In the genomic region with DNA sequence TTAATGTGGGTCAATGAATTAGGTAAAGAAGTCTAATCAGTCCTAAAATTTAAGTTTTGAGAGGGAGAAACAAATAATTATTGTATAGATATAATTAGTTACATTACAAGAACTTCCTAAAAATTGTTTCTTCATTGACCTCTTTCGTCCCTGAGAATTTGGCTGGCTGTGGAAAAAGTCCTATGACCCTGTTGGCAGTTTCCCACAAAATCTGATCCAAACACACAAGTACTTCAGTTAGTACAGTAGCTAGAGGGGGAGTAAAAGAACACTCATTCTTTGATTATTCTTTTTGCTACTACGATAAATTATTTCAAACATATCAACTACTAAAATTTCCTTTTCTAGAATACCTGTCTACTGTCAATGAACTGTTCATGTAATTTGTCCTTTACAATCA, we compare ENCODE assay signal across 24 cellular contexts. TPM values are rescaled to one million over a fixed set of nuclear protein-coding genes. Genes with fewer than 3 reads are reported as not detected.
"Had no signal": no experiment of that assay in that cellular context is flagged by ENCODE, and none has a peak within 500 bp of the region (broad histone marks: within the 10 kb centered on the region; RNA-seq: fewer than 3 reads in every experiment).

No MANE protein-coding gene starts in this region.

- H3K36me3 ChIP-seq: colonic mucosa had no signal

- H3K27ac Mint-ChIP-seq: activated CD4-positive, alpha-beta T cell treated with anti-CD3 and anti-CD28 coated beads for 36 hours; activated CD4-positive, alpha-beta T cell treated with anti-CD3 and anti-CD28 coated beads, Interleukin-2, amount 10 ng/mL, durations not matched to agents 24 days and 14 days; activated CD8-positive, alpha-beta T cell treated with anti-CD3 and anti-CD28 coated beads for 36 hours; activated naive CD8-positive, alpha-beta T cell; activated T-helper 17 cell treated with anti-CD3 and anti-CD28 coated beads, Interleukin-2, amount 50 U/mL, for 72 hours had no signal

- ATAC-seq: activated CD4-positive, alpha-beta T cell treated with anti-CD3 and anti-CD28 coated beads for 36 hours; activated CD8-positive, alpha-beta T cell treated with anti-CD3 and anti-CD28 coated beads for 36 hours; activated T-cell treated with anti-CD3 and anti-CD28 coated beads, Interleukin-2, amount 50 U/mL, for 4 hours; activated T-helper 17 cell treated with anti-CD3 and anti-CD28 coated beads, Interleukin-2, amount 50 U/mL, for 72 hours; esophagus mucosa had no signal

- H3K4me3 Mint-ChIP-seq: activated CD4-positive, alpha-beta T cell treated with anti-CD3 and anti-CD28 coated beads for 36 hours; activated CD4-positive, alpha-beta T cell treated with anti-CD3 and anti-CD28 coated beads, Interleukin-2, amount 10 ng/mL, durations not matched to agents 24 days and 14 days; activated CD8-positive, alpha-beta T cell treated with anti-CD3 and anti-CD28 coated beads for 36 hours; activated naive CD8-positive, alpha-beta T cell; activated T-cell treated with anti-CD3 and anti-CD28 coated beads, Interleukin-2, amount 50 U/mL, for 4 hours; activated T-helper 17 cell treated with anti-CD3 and anti-CD28 coated beads, Interleukin-2, amount 50 U/mL, for 72 hours; central memory CD8-positive, alpha-beta T cell had no signal

- H3K27ac ChIP-seq: brain microvascular endothelial cell, colonic mucosa had no signal

- H3K27me3 ChIP-seq: brain microvascular endothelial cell, colonic mucosa had no signal

- H3K9me3 Mint-ChIP-seq: activated CD4-positive, alpha-beta T cell treated with anti-CD3 and anti-CD28 coated beads, Interleukin-2, amount 10 ng/mL, durations not matched to agents 24 days and 14 days; activated T-cell treated with anti-CD3 and anti-CD28 coated beads, Interleukin-2, amount 50 U/mL, for 4 hours; activated T-helper 17 cell treated with anti-CD3 and anti-CD28 coated beads, Interleukin-2, amount 50 U/mL, for 72 hours had no signal

- H3K36me3 Mint-ChIP-seq: activated naive CD8-positive, alpha-beta T cell had no signal

- DNase-seq: activated CD4-positive, alpha-beta T cell treated with anti-CD3 and anti-CD28 coated beads for 36 hours; activated CD4-positive, alpha-beta T cell treated with anti-CD3 and anti-CD28 coated beads, Interleukin-2, amount 10 ng/mL, durations not matched to agents 24 days and 14 days; activated CD4-positive, alpha-beta T cell treated with anti-CD3 and anti-CD28 coated beads, Interleukin-2, amount 50 U/mL, for 48 hours; activated CD4-positive, CD25-positive, alpha-beta regulatory T cell; activated CD4-positive, CD25-positive, alpha-beta regulatory T cell treated with anti-CD3 and anti-CD28 coated beads, Interleukin-2, amount 50 U/mL, for 72 hours; activated CD8-positive, alpha-beta memory T cell treated with anti-CD3 and anti-CD28 coated beads for 24 hours; activated CD8-positive, alpha-beta T cell treated with anti-CD3 and anti-CD28 coated beads for 36 hours; activated effector memory CD4-positive, alpha-beta T cell treated with Interleukin-2 at 50 U/mL for 16 hours; activated gamma-delta T cell treated with Interleukin-2 at 50 U/mL for 16 hours; activated naive CD4-positive, alpha-beta T cell treated with anti-CD3 and anti-CD28 coated beads, Interleukin-2, amount 50 U/mL, for 16 hours; activated naive CD4-positive, alpha-beta T cell treated with Interleukin-2 at 50 U/mL for 16 hours; activated T-cell treated with anti-CD3 and anti-CD28 coated beads, Interleukin-2, amount 50 U/mL, for 4 hours; amniotic stem cell; anterior cingulate cortex; brain microvascular endothelial cell; colonic mucosa; effector CD8-positive, alpha-beta T cell; head of caudate nucleus; T-helper 2 cell had no signal

- H3K4me3 ChIP-seq: colonic mucosa had no signal

- H3K4me1 Mint-ChIP-seq: activated CD4-positive, alpha-beta T cell treated with anti-CD3 and anti-CD28 coated beads for 36 hours; activated CD4-positive, alpha-beta T cell treated with anti-CD3 and anti-CD28 coated beads, Interleukin-2, amount 10 ng/mL, durations not matched to agents 24 days and 14 days; activated T-helper 17 cell treated with anti-CD3 and anti-CD28 coated beads, Interleukin-2, amount 50 U/mL, for 72 hours; central memory CD8-positive, alpha-beta T cell had no signal

- H3K9me3 ChIP-seq: colonic mucosa had no signal

- H3K27me3 Mint-ChIP-seq: activated CD4-positive, alpha-beta T cell treated with anti-CD3 and anti-CD28 coated beads for 36 hours; activated CD4-positive, alpha-beta T cell treated with anti-CD3 and anti-CD28 coated beads, Interleukin-2, amount 10 ng/mL, durations not matched to agents 24 days and 14 days; activated CD8-positive, alpha-beta T cell treated with anti-CD3 and anti-CD28 coated beads for 36 hours; activated naive CD8-positive, alpha-beta T cell; activated T-helper 17 cell treated with anti-CD3 and anti-CD28 coated beads, Interleukin-2, amount 50 U/mL, for 72 hours; central memory CD8-positive, alpha-beta T cell had no signal

- H3K4me1 ChIP-seq: colonic mucosa had no signal

RNA-seq across cellular contexts. Expression of gene POSTN, which starts 11.3 kb away (rescaled TPM):
- total RNA-seq: activated CD4-positive, alpha-beta T cell treated with anti-CD3 and anti-CD28 coated beads for 36 hours; activated CD4-positive, alpha-beta T cell treated with anti-CD3 and anti-CD28 coated beads, Interleukin-2, amount 10 ng/mL, durations not matched to agents 24 days and 14 days; activated CD8-positive, alpha-beta T cell treated with anti-CD3 and anti-CD28 coated beads for 36 hours; activated T-helper 17 cell treated with anti-CD3 and anti-CD28 coated beads, Interleukin-2, amount 50 U/mL, for 72 hours; T-helper 1 cell treated with Interleukin-12 subunit alpha and Interleukin-12 subunit beta and Interleukin-4 antibody, amounts not matched to agents 30 ng/mL and 1 ng/mL, for 36 hours had no signal
